In the genomic region with DNA sequence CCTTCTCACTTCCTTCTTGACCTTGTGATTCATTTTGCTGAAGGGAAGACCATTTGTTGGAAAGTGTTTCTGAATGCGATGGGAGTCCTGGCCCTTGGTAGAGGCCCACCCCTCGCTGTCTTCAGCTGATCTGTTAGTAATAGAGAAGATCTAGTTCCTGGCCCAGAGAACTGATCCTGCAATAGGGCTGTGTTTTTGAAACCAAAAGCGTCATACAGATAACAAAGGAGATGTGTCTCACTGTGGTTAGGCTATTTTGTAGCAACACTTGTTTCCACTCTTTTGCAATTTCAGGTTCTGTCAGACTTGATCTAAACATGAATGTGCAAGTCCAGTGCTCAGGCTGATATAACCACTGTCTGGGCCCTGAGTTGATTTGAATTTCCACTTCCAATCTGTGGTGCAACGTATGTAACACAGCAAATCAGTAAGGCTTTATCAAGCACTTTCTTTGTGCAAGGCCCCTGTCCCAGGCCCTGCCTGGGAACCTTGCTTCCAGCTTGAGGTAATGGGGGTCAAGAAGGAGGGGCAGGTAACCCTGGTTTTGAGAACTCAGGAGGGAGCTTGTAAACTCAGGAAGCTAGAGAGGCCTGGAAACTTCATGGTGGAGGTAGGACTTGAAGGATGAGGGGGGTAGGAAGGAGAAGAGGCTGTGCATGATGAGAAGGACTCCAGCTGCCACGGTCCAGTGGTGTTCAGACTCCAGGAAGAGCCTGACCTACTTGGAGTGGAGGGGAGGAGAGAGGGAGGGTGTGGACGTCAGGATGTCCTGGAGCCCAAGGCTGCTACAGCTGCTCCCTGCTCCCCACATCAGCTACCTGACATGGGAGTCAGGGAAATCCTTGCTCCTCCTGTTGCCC, we compare ENCODE assay signal across 9 cellular contexts. TPM values are rescaled to one million over a fixed set of nuclear protein-coding genes. Genes with fewer than 3 reads are reported as not detected.
DNase-seq lines count a peak whose midpoint lies in the region; ATAC-seq, FAIRE-seq and TF ChIP-seq lines count a peak whose summit lies in the region.
"Had no signal": no experiment of that assay in that cellular context is flagged by ENCODE, and none has a peak within 500 bp of the region (broad histone marks: within the 10 kb centered on the region; RNA-seq: fewer than 3 reads in every experiment).

No MANE protein-coding gene starts in this region.

- no peaks in the 10 kb centered on the region for H4K20me1 ChIP-seq in GM12878 (ENCODE audit: control insufficient read depth, insufficient read depth)

- H3K36me3 ChIP-seq in GM12878 (ENCODE audit: control insufficient read depth in 2 of 2, insufficient read depth in 2 of 2, low read length in 1 of 2) (no peaks in the 10 kb centered on the region), skeletal muscle tissue (ENCODE audit: control insufficient read depth in 3 of 3, insufficient read depth in 3 of 3, low read length in 3 of 3) (no peaks in the 10 kb centered on the region)
- H3K36me3 ChIP-seq: SJSA1 had no signal

- no TSS peak for BruUV-seq in GM12878 (replicated peaks; lab: Mats Ljungman, UMichigan)

- H3K9me3 ChIP-seq in GM12878 (replicated peaks; ENCODE audit: control insufficient read depth, insufficient read depth, low read length) (no peaks in the 10 kb centered on the region), skeletal muscle tissue (ENCODE audit: control insufficient read depth in 3 of 3, low read length in 3 of 3) (no peaks in the 10 kb centered on the region)
- H3K9me3 ChIP-seq: SJSA1 had no signal

- H3K27me3 Mint-ChIP-seq in type B pancreatic cell: no peaks in the 10 kb centered on the region

- in situ Hi-C loops in GM12878 (cut with MboI): no loop called here

- H3K4me1 ChIP-seq in GM12878 (ENCODE audit: control insufficient read depth, insufficient read depth, low read length) (peaks cover 70% of the 10 kb centered on the region), skeletal muscle tissue (ENCODE audit: control insufficient read depth in 3 of 3, insufficient read depth in 3 of 3, low read length in 3 of 3) (no peaks in the 10 kb centered on the region)
- H3K4me1 ChIP-seq: SJSA1 had no signal

- no peak; the same call in 1 of the 2 replicates for TF ChIP-seq RAD21 in GM12878 (IDR thresholded peaks at IDR 0.05; ENCODE audit: insufficient read depth, low read depth, low read length)

- intact Hi-C loops in GM12878 (cut with micrococcal nuclease; ENCODE audit: unreplicated experiment): loop anchor here (1.0 to 5.0 kb wide), 4 partner anchors 19 to 48 kb away; no protein-coding TSS in a partner anchor

- SMC1A ChIA-PET in GM12878 (lab: Charles Lee; ENCODE audit: uncharacterized antibody, unreplicated experiment): interaction anchor here (0.7 to 17.6 kb wide), 13 partner anchors 9 to 127 kb away, joined by 3 to 355 read pairs (median 6); a partner anchor contains a TSS

- H3K27me3 ChIP-seq in GM12878 (replicated peaks in 1 of 2; ENCODE audit: control insufficient read depth in 2 of 2, insufficient read depth in 2 of 2, low read length in 1 of 2) (no peaks in the 10 kb centered on the region), skeletal muscle tissue (ENCODE audit: control insufficient read depth in 3 of 3, insufficient read depth in 3 of 3, low read length in 3 of 3) (no peaks in the 10 kb centered on the region)
- H3K27me3 ChIP-seq: SJSA1 had no signal

- peak; percentile 88 to 98 for DNase-seq in NOMO-1 (lab: John Stamatoyannopoulos, UW; ENCODE audit: unreplicated experiment in 2 of 2)
- DNase-seq in GM12878 (ENCODE audit: low read depth, low spot score): peak; percentile 93
- no peak for DNase-seq in NCI-H2029 treated with DMSO at 0.1 percent for 48 hours (lab: John Stamatoyannopoulos, UW)
- no peak for DNase-seq in type B pancreatic cell (ENCODE audit: extremely low spot score, unreplicated experiment)
- no peak for DNase-seq in NCI-H2227 (lab: John Stamatoyannopoulos, UW; ENCODE audit: unreplicated experiment)

- H3K27ac Mint-ChIP-seq in type B pancreatic cell: no peak overlapping the region

- peak; percentile 52; the same call in 1 of the 2 replicates for TF ChIP-seq POLR2A in GM12878 (IDR thresholded peaks at IDR 0.05; ENCODE audit: low read depth, low read length)

- H3K36me3 Mint-ChIP-seq in type B pancreatic cell: no peaks in the 10 kb centered on the region

- peak; percentile 78 to 84; a peak in 3 of 4 replicates for TF ChIP-seq EP300 in GM12878 (IDR thresholded peaks at IDR 0.05; ENCODE audit: borderline replicate concordance in 1 of 2, control insufficient read depth in 1 of 2, low read depth in 2 of 2, low read length in 2 of 2)

- CTCF ChIA-PET in GM12878 (lab: Yijun Ruan, JAX): interaction anchor here (0.6 to 14.3 kb wide), 6 partner anchors 9 to 48 kb away, joined by 3 to 121 read pairs (median 32); a partner anchor contains a TSS

- H2AFZ ChIP-seq in GM12878 (ENCODE audit: control insufficient read depth, low read depth, low read length): peak overlapping the region; percentile 25

- peak overlapping the region; percentile 70 for H3K9ac ChIP-seq in GM12878 (ENCODE audit: control insufficient read depth, insufficient read depth, low read length)
- H3K9ac ChIP-seq in skeletal muscle tissue (ENCODE audit: low read depth in 1 of 3, low read length in 3 of 3): no peak overlapping the region

- WGBS in GM12878 (ENCODE audit: insufficient coverage, insufficient replicate concordance, low lambda C conversion rate, missing lambda C conversion rate): 12% methylated on average over 6 of the region's 6 CpGs

- H3K4me2 ChIP-seq in GM12878 (ENCODE audit: control insufficient read depth, insufficient read depth): peak overlapping the region; percentile 74

- POLR2A ChIA-PET in GM12878 (lab: Charles Lee): interaction anchor here (0.5 to 16.7 kb wide), 10 partner anchors 10 to 1280 kb away, joined by 3 to 312 read pairs (median 7); a partner anchor contains a TSS

- H3K4me3 ChIP-seq in GM12878 (peak overlapping the region; percentile 14; the same call in 1 of the 2 replicates), skeletal muscle tissue (ENCODE audit: low read length in 3 of 3) (no peak overlapping the region)
- H3K4me3 ChIP-seq: SJSA1 had no signal

- H3K9me3 Mint-ChIP-seq in type B pancreatic cell: no peaks in the 10 kb centered on the region

- H3K27ac ChIP-seq in GM12878 (ENCODE audit: control insufficient read depth, insufficient read depth) (peak overlapping the region; percentile 94), skeletal muscle tissue (ENCODE audit: low read depth, low read length) (peak overlapping the region; percentile 54)
- H3K27ac ChIP-seq: SJSA1 had no signal

- TF ChIP-seq CTCF in GM12878 (IDR thresholded peaks at IDR 0.05 in 2 of 3, conservative IDR thresholded peaks at IDR 0.05 in 1 of 3; ENCODE audit: control insufficient read depth in 2 of 3, extremely low read depth in 1 of 3, insufficient read depth in 1 of 3, low read depth in 3 of 3, low read length in 3 of 3) (no peak), type B pancreatic cell (conservative IDR thresholded peaks at IDR 0.05) (no peak)

- peak; percentile 65 for FAIRE-seq in GM12878 (lab: Jason Lieb, UNC)

- ATAC-seq in GM18867 (IDR thresholded peaks at IDR 0.05; ENCODE audit: unreplicated experiment): peak; percentile 61
- peak; percentile 60 for ATAC-seq in HG02642 (IDR thresholded peaks at IDR 0.05; ENCODE audit: poor library complexity, unreplicated experiment)
- ATAC-seq in GM12878: peak; percentile 81

- H3K4me3 Mint-ChIP-seq in type B pancreatic cell: no peak overlapping the region

- RAD21 ChIA-PET in GM12878 (lab: Charles Lee; ENCODE audit: unreplicated experiment): interaction anchor here (0.6 to 25.6 kb wide), 13 partner anchors 10 to 177 kb away, joined by 3 to 544 read pairs (median 10); a partner anchor contains a TSS

- 0 out of 2 replicates have a peak, but pooled peaks cover 2% of the 10 kb centered on the region for H3K79me2 ChIP-seq in GM12878 (ENCODE audit: control insufficient read depth, insufficient read depth, low read length)

- H3K4me1 Mint-ChIP-seq in type B pancreatic cell (ENCODE audit: unreplicated experiment): no peaks in the 10 kb centered on the region

RNA-seq across cellular contexts. Expression of a gene that starts 42.2 kb away (rescaled TPM):
- total RNA-seq in GM12878 (2013; cell fraction: nucleolus; rRNA removed): 1,218 and 1,450 TPM in 2 replicates
- total RNA-seq in GM12878 (2014; rRNA removed): 782 and 1,043 TPM in 2 replicates
- total RNA-seq in GM12878 (2014; rRNA removed; fragmentation: Illumina TruSeq; extraction: Trizol): 937 and 1,023 TPM in 2 replicates
- 658 and 735 TPM in 2 replicates for total RNA-seq in GM12878 (2021)
- polyA plus RNA-seq in GM12878 (2011; ENCODE audit: low read depth): 580 TPM
- 2,414 and 3,245 TPM in 2 replicates for polyA plus RNA-seq in GM12878 (2011; rRNA removed)
- polyA plus RNA-seq in GM12878 (2011; cell fraction: cytosol; rRNA removed): 1,183 and 1,837 TPM in 2 replicates
- polyA plus RNA-seq in GM12878 (2011; cell fraction: nucleus; rRNA removed): 432 and 624 TPM in 2 replicates
- 946 and 1,192 TPM in 2 replicates for polyA plus RNA-seq in GM12878 (2012)
- 1,121 and 1,510 TPM in 2 replicates for polyA plus RNA-seq in GM12878 (2014; fragmentation: Illumina TruSeq; extraction: Trizol)
- 1,000 to 10,000 TPM; 1,115 to 1,176 TPM for polyA plus RNA-seq in GM12878 (2014; fragmentation: Nextera tagmentation; extraction: Ambion mirVana)
- polyA plus RNA-seq in GM12878 (2014; rRNA removed): 687 and 833 TPM in 2 replicates
- 100 to 1,000 TPM; 382 to 384 TPM for polyA plus RNA-seq in GM12878 (2016; fragmentation: Nextera tagmentation; extraction: Ambion mirVana)
- 1,110 and 1,251 TPM in 2 replicates for polyA minus RNA-seq in GM12878 (2011; rRNA and poly(A)+ RNA removed)
- polyA minus RNA-seq in GM12878 (2011; cell fraction: cytosol; rRNA and poly(A)+ RNA removed): 439 and 473 TPM in 2 replicates
- polyA minus RNA-seq in GM12878 (2011; cell fraction: nucleus; rRNA and poly(A)+ RNA removed): 84.3 and 111 TPM in 2 replicates
- total RNA-seq in skeletal muscle tissue: 54.3 TPM
- not detected in 2 replicates for total RNA-seq in type B pancreatic cell (ENCODE audit: low replicate concordance)

RNA-seq across cellular contexts. Expression of a gene that starts 57.1 kb away (rescaled TPM):
- total RNA-seq in GM12878 (2013; cell fraction: nucleolus; rRNA removed): 12.9 and 13.4 TPM in 2 replicates
- total RNA-seq in GM12878 (2014; rRNA removed) (16.3 and 19.2 TPM in 2 replicates), GM12878 (2014; rRNA removed; fragmentation: Illumina TruSeq; extraction: Trizol) (19.9 and 21.0 TPM in 2 replicates), GM12878 (2021) (14.9 and 16.0 TPM in 2 replicates), skeletal muscle tissue (18.8 TPM), type B pancreatic cell (ENCODE audit: low replicate concordance) (24.2 and 26.9 TPM in 2 replicates)
- 5.7 TPM for polyA plus RNA-seq in GM12878 (2011; ENCODE audit: low read depth)
- polyA plus RNA-seq in GM12878 (2011; rRNA removed) (20.0 and 28.8 TPM in 2 replicates), GM12878 (2014; fragmentation: Illumina TruSeq; extraction: Trizol) (25.0 and 39.2 TPM in 2 replicates), GM12878 (2014; fragmentation: Nextera tagmentation; extraction: Ambion mirVana) (10 to 100 TPM in 1 of 2 experiments, 1 to 10 TPM in 1; 8.6 to 10.0 TPM), GM12878 (2014; rRNA removed) (14.3 and 17.3 TPM in 2 replicates), GM12878 (2016; fragmentation: Nextera tagmentation; extraction: Ambion mirVana) (10 to 100 TPM; 28.7 to 29.5 TPM)
- 9.1 and 10.7 TPM in 2 replicates for polyA plus RNA-seq in GM12878 (2011; cell fraction: cytosol; rRNA removed)
- 10.2 and 13.2 TPM in 2 replicates for polyA plus RNA-seq in GM12878 (2011; cell fraction: nucleus; rRNA removed)
- 6.3 and 10.3 TPM in 2 replicates for polyA plus RNA-seq in GM12878 (2012)
- polyA minus RNA-seq in GM12878 (2011; rRNA and poly(A)+ RNA removed): 7.6 and 11.8 TPM in 2 replicates
- 4.7 and 6.0 TPM in 2 replicates for polyA minus RNA-seq in GM12878 (2011; cell fraction: cytosol; rRNA and poly(A)+ RNA removed)
- polyA minus RNA-seq in GM12878 (2011; cell fraction: nucleus; rRNA and poly(A)+ RNA removed): 3.9 and 5.5 TPM in 2 replicates

Comparison
In these comparisons a context has a peak if more than half of its experiments do, and no peak if none do; other contexts are left out.
1. DNase-seq: peak in NOMO-1 (2 of 2) and GM12878 (single experiment); none in NCI-H2029 treated with DMSO at 0.1 percent for 48 hours (single experiment), type B pancreatic cell (single experiment) and NCI-H2227 (single experiment).
2. RNA of a gene that starts 42.2 kb away (total RNA-seq): 658 to 1,450 TPM in GM12878 and 54.3 TPM in skeletal muscle tissue (single experiment); not detected in type B pancreatic cell; every median in the first group is over 10 times any median in the second.
3. Peak in every context shown above with its lines, with median percentiles within 50 percentile points of each other: ATAC-seq.